23 cellular contexts compared by ENCODE assay signal in the genomic region with DNA sequence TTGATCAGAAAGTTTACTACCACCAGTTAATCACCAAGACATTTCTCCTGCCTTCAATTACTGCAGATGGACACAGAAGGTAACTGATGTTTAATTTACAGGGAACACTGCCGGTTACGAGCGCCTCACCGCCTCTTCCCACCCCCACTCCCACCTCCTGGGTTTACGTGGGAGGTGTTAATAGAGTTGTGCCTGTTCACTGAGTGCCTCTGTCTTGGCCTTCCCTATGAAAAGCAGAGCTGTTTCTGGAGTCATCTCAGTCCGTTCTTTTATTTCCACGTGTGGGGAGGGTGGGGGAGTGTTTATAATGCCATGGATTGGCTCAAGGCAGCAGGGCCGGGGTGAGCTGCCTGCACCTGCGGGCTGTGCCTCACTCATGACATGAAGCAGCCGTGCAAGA.
"Had no signal": no experiment of that assay in that cellular context is flagged by ENCODE, and none has a peak within 500 bp of the region (broad histone marks: within the 10 kb centered on the region; RNA-seq: fewer than 3 reads in every experiment).

No MANE protein-coding gene starts in this region.

- H3K36me3 ChIP-seq: gastrocnemius medialis, ovary, spleen, thoracic aorta had no signal

- ATAC-seq: esophagus mucosa; left cardiac atrium; natural killer cell treated with Interleukin-12 subunit alpha and Interleukin-12 subunit beta and Interleukin-15 and Interleukin-18, amount 100 ng/mL, for 72 hours; right cardiac atrium; stimulated activated memory B cell treated with anti-CD40 and anti-IgM and Interleukin-4, amounts not matched to agents 10 μg/mL and 1 μg/mL and 100 μg/mL, for 72 hours had no signal

- H3K4me3 Mint-ChIP-seq: natural killer cell treated with Interleukin-12 subunit alpha and Interleukin-12 subunit beta and Interleukin-15 and Interleukin-18, amount 100 ng/mL, for 72 hours; stimulated activated memory B cell treated with anti-CD40 and anti-IgM and Interleukin-4, amounts not matched to agents 10 μg/mL and 1 μg/mL and 100 μg/mL, for 72 hours; stimulated activated naive CD8-positive, alpha-beta T cell treated with anti-CD3 and anti-CD28 coated beads, Interleukin-15, Interleukin-2, amounts not matched to agents 100 ng/mL and 50 ng/mL, for 24 hours had no signal

- H3K9me3 ChIP-seq: gastrocnemius medialis, ovary, spleen, thoracic aorta had no signal

- H3K27ac Mint-ChIP-seq: natural killer cell treated with Interleukin-12 subunit alpha and Interleukin-12 subunit beta and Interleukin-15 and Interleukin-18, amount 100 ng/mL, for 72 hours; stimulated activated memory B cell treated with anti-CD40 and anti-IgM and Interleukin-4, amounts not matched to agents 10 μg/mL and 1 μg/mL and 100 μg/mL, for 72 hours; stimulated activated naive CD8-positive, alpha-beta T cell treated with anti-CD3 and anti-CD28 coated beads, Interleukin-15, Interleukin-2, amounts not matched to agents 100 ng/mL and 50 ng/mL, for 24 hours had no signal

- H3K27me3 ChIP-seq: dorsolateral prefrontal cortex, gastrocnemius medialis, ovary, spleen had no signal

- H3K9me3 Mint-ChIP-seq: natural killer cell treated with Interleukin-12 subunit alpha and Interleukin-12 subunit beta and Interleukin-15 and Interleukin-18, amount 100 ng/mL, for 72 hours; stimulated activated memory B cell treated with anti-CD40 and anti-IgM and Interleukin-4, amounts not matched to agents 10 μg/mL and 1 μg/mL and 100 μg/mL, for 72 hours; stimulated activated naive CD8-positive, alpha-beta T cell treated with anti-CD3 and anti-CD28 coated beads, Interleukin-15, Interleukin-2, amounts not matched to agents 100 ng/mL and 50 ng/mL, for 24 hours had no signal

- H3K36me3 Mint-ChIP-seq: natural killer cell treated with Interleukin-12 subunit alpha and Interleukin-12 subunit beta and Interleukin-15 and Interleukin-18, amount 100 ng/mL, for 72 hours; stimulated activated memory B cell treated with anti-CD40 and anti-IgM and Interleukin-4, amounts not matched to agents 10 μg/mL and 1 μg/mL and 100 μg/mL, for 72 hours had no signal

- H3K4me3 ChIP-seq: dorsolateral prefrontal cortex, gastrocnemius medialis, lung, ovary, spleen, thoracic aorta had no signal

- H3K27ac ChIP-seq: dorsolateral prefrontal cortex, ovary, spleen, thoracic aorta had no signal

- DNase-seq: central memory CD4-positive, alpha-beta T cell; cortex of kidney; dorsolateral prefrontal cortex; effector CD8-positive, alpha-beta T cell; gastrocnemius medialis; kidney; left cardiac atrium; left ventricle myocardium superior; mesenchymal stem cell; midbrain; ovary; spleen; stimulated activated CD4-positive, alpha-beta T cell treated with anti-CD3 and anti-CD28 coated beads, Interleukin-15, amount 100 ng/mL, for 24 hours; stimulated activated CD4-positive, alpha-beta T cell treated with anti-CD3 and anti-CD28 coated beads, Interleukin-1b, Interleukin-23, amount 100 ng/mL, for 48 hours; stimulated activated CD4-positive, alpha-beta T cell treated with anti-CD3 and anti-CD28 coated beads, Interleukin-4, amount 100 ng/mL, for 24 hours; trophoblast cell had no signal

- H3K4me1 ChIP-seq: spleen had no signal

- H3K4me1 Mint-ChIP-seq: stimulated activated memory B cell treated with anti-CD40 and anti-IgM and Interleukin-4, amounts not matched to agents 10 μg/mL and 1 μg/mL and 100 μg/mL, for 72 hours had no signal
